ENCODE assay signal across 8 cellular contexts in the genomic region with DNA sequence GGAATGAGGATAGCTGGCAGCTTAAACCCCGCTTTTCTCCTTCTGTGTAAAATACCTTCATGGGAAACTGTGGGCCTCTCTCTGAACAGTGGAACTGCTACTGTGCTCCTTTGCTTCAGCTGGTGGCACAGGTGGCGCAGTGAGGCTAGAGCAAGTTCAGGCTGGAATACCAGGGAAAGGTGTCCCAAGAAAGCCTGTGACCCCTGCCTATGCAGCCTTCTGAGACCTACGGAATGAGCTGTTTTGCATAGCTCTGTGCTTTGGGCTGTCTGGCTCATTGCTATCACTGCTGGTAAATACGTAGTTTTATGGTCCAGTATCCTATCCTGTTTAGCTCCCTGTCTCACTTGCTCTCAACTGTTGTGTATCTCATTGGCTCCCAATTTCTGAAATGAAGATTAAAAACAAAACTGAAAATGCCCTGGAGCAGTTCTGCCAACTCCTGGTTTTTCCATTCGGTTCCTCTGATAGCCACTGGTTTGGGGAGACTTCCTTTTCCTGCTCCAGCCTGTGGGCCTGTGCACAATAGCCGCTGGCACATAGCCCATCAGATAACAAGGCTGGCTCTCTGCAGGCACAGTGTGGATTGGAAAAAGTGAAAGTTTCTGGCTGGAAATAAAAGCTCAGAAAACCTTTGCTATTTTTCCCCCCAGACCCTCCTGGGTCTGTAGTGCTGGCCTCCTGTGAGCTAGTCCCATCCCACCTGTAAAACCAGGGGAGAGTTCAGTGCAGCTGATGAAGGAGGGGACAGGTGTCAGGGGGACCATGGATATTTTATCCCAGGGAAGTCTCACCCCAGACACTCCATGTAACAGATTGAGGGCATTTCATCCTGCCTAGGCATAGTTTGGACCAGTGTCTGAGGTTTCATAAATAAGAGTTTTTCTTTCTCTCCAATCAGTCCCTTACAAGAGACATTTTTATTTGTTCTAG. TPM values are rescaled to one million over a fixed set of nuclear protein-coding genes. Genes with fewer than 3 reads are reported as not detected.
DNase-seq lines count a peak whose midpoint lies in the region; ATAC-seq and TF ChIP-seq lines count a peak whose summit lies in the region.

No MANE protein-coding gene starts in this region.

- H3K9me2 ChIP-seq in GM23248 (ENCODE audit: insufficient read depth), result no peaks in the 10 kb centered on the region

- H3K27me3 ChIP-seq in GM23248 (replicated peaks; ENCODE audit: insufficient read depth), result no peaks in the 10 kb centered on the region
- no peaks in the 10 kb centered on the region for H3K27me3 ChIP-seq in Panc1 (ENCODE audit: control insufficient read depth, insufficient read depth, low read length)
- H3K27me3 ChIP-seq in H7 (ENCODE audit: control insufficient read depth, insufficient read depth, low read length), result no peaks in the 10 kb centered on the region

- DNase-seq in GM23248, result peak; percentile 84
- DNase-seq in Panc1 (ENCODE audit: low read depth, low spot score), result no peak
- peak; percentile 20 for DNase-seq in epithelial cell of prostate (ENCODE audit: low read depth, low spot score)
- DNase-seq in myocyte (ENCODE audit: low read depth), result peak; percentile 24
- DNase-seq in H7, result no peak
- no peak for DNase-seq in NOMO-1 treated with dmso at 0.1 percent for 144 hours (lab: John Stamatoyannopoulos, UW; ENCODE audit: unreplicated experiment)
- DNase-seq in GM10266 (ENCODE audit: extremely low spot score), result no peak

- POLR2A ChIA-PET in Panc1 (lab: Charles Lee), result interaction anchor here (0.6 kb wide), 1 partner anchor 74 kb away, joined by 4 read pairs; no protein-coding TSS in a partner anchor

- H3K27ac ChIP-seq in GM23248 (no peak overlapping the region), Panc1 (ENCODE audit: low read length) (peak overlapping the region; percentile 51), epithelial cell of prostate (no peak overlapping the region)

- H3K4me2 ChIP-seq in GM23248 (ENCODE audit: unreplicated experiment), result no peak overlapping the region

- BruUV-seq in Panc1 (replicated peaks; lab: Mats Ljungman, UMichigan), result no TSS peak

- 91 to 93% methylated on average over 6 of the region's 6 CpGs for WGBS in GM23248 (ENCODE audit: low coverage in 1 of 2, low lambda C conversion rate in 2 of 2, missing lambda C conversion rate in 2 of 2), 2 experiments

- CTCF ChIA-PET in Panc1 (lab: Charles Lee), result interaction anchor here (0.6 kb wide), 1 partner anchor 103 kb away, joined by 3 read pairs; no protein-coding TSS in a partner anchor

- peak; percentile 86 for ATAC-seq in Panc1
- ATAC-seq in GM21381 (IDR thresholded peaks at IDR 0.05; ENCODE audit: unreplicated experiment), result no peak

- no peaks in the 10 kb centered on the region for H4K20me1 ChIP-seq in GM23248 (ENCODE audit: insufficient read depth)

- H3K9me3 ChIP-seq in GM23248 (ENCODE audit: low read depth) (no peaks in the 10 kb centered on the region), Panc1 (ENCODE audit: control insufficient read depth, insufficient read depth, low read depth, low read length) (no peaks in the 10 kb centered on the region)

- TF ChIP-seq CTCF in Panc1 (IDR thresholded peaks at IDR 0.05) (no peak), GM10266 (IDR thresholded peaks at IDR 0.05; ENCODE audit: control insufficient read depth, insufficient read depth, low read depth, missing control alignments) (no peak)

- no peak overlapping the region for H3K4me3 ChIP-seq in GM23248
- H3K4me3 ChIP-seq in Panc1 (ENCODE audit: low read depth in 2 of 2, low read length in 2 of 2), result 0 out of 4 replicates have a peak overlapping the region, but pooled peaks of 1 of the 2 experiments have one; percentile 11
- no peak overlapping the region for H3K4me3 ChIP-seq in H7 (ENCODE audit: insufficient read depth, low read depth, low read length)

- H2AFZ ChIP-seq in GM23248, result no peak overlapping the region

- no peaks in the 10 kb centered on the region for H3K79me2 ChIP-seq in GM23248 (ENCODE audit: insufficient read depth)

- no peak overlapping the region for H3K9ac ChIP-seq in GM23248

- in situ Hi-C loops in GM23248 (cut with MboI), result no loop called here
- in situ Hi-C loops in Panc1 (cut with HindIII; ENCODE audit: low pct_unique_long_range_greater_than_20kb, low sequenced_read_pairs), result no loop called here

- intact Hi-C loops in Panc1 (cut with micrococcal nuclease; ENCODE audit: unreplicated experiment), result no loop called here

- no peaks in the 10 kb centered on the region for H3F3A ChIP-seq in GM23248 (ENCODE audit: insufficient read depth)

- no peaks in the 10 kb centered on the region for H3K36me3 ChIP-seq in GM23248 (ENCODE audit: low read depth)
- no peaks in the 10 kb centered on the region for H3K36me3 ChIP-seq in Panc1 (ENCODE audit: control insufficient read depth, insufficient read depth, low read length)
- no peaks in the 10 kb centered on the region; the same call in 1 of the 2 replicates for H3K36me3 ChIP-seq in H7 (replicated peaks; ENCODE audit: control insufficient read depth, insufficient read depth, low read length)

- H3K4me1 ChIP-seq in GM23248 (ENCODE audit: insufficient read depth) (0 out of 2 replicates have a peak, but pooled peaks cover 11% of the 10 kb centered on the region), Panc1 (ENCODE audit: control insufficient read depth, insufficient read depth, low read length) (peaks cover 10% of the 10 kb centered on the region)

RNA-seq across cellular contexts. Expression of a gene that starts 24.1 kb away (rescaled TPM):
- total RNA-seq in GM23248 (2014; rRNA removed; shearing (Covaris generic)), result 9.1 and 14.0 TPM in 2 replicates
- polyA plus RNA-seq in GM23248 (2016; fragmentation: Nextera tagmentation; extraction: Ambion mirVana), result 13.6 and 15.8 TPM in 2 replicates
- total RNA-seq in Panc1 (2021; ENCODE audit: unreplicated experiment) (15.3 TPM), myocyte (3.0 and 4.3 TPM in 2 replicates)
- polyA plus RNA-seq in Panc1 (2012; ENCODE audit: insufficient read length), result 27.5 TPM
- polyA plus RNA-seq in myocyte (2012), result 5.9 TPM
- total RNA-seq in H7 (2014; rRNA removed; shearing (Covaris generic)), result 116 and 190 TPM in 2 replicates

RNA-seq across cellular contexts. Expression of a gene that starts 53.7 kb away (rescaled TPM):
- total RNA-seq in GM23248 (2014; rRNA removed; shearing (Covaris generic)), result 36.7 and 49.3 TPM in 2 replicates
- polyA plus RNA-seq in GM23248 (2016; fragmentation: Nextera tagmentation; extraction: Ambion mirVana), result 8.6 and 12.2 TPM in 2 replicates
- 22.3 TPM for total RNA-seq in Panc1 (2021; ENCODE audit: unreplicated experiment)
- 16.2 TPM for polyA plus RNA-seq in Panc1 (2012; ENCODE audit: insufficient read length)
- 14.5 and 16.4 TPM in 2 replicates for total RNA-seq in myocyte
- 22.0 TPM for polyA plus RNA-seq in myocyte (2012)
- total RNA-seq in H7 (2014; rRNA removed; shearing (Covaris generic)), result 37.6 and 38.2 TPM in 2 replicates

Comparison
In these comparisons a context has a peak if more than half of its experiments do, and no peak if none do; other contexts are left out.
1. DNase-seq: peak in GM23248 (single experiment), epithelial cell of prostate (single experiment) and myocyte (single experiment); none in Panc1 (single experiment), H7 (single experiment), NOMO-1 treated with dmso at 0.1 percent for 144 hours (single experiment) and GM10266 (single experiment).